Comparison of ENCODE assay signal across 13 cellular contexts in the genomic region with DNA sequence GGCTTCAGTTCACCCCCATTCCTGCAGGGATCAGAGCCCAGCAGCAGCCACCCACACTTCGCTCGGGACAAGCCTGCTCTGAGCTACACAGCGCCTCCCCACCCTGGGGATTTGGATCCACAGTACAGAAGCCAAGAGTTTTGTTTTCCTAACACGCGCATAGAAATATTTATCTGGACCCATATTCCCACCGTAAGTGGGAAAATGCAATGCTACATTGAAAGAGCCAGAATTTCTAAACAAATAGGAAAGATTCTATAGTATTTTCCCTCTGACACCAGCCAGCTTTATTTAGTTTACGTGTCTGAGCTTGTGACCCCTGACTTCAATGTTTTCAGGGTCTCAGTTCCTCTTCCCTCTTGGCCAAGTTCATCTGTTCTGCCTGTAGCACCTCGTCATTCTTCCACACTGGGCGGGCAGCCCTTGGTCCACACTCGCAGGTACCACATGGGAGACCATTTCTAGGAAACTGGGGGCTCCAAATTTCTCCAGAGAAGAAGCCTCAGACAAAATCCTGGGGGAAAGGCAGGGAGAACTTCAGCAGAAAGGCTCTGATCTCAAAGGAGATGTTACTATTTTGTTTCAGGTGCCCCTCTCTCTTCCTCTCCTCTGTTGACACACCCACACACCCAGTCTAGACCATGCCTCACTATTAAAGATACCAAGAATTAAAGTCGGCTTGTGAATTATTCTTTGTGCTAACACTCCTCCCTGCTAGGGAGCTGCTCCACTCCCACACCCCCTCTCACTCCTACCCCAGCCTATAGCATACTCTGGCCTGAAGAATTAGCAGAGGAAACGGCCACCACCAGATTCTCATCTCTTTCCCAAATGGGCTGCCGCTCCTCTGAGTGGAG.
DNase-seq lines count a peak whose midpoint lies in the region; ATAC-seq and TF ChIP-seq lines count a peak whose summit lies in the region.
"Had no signal": no experiment of that assay in that cellular context is flagged by ENCODE, and none has a peak within 500 bp of the region (broad histone marks: within the 10 kb centered on the region; RNA-seq: fewer than 3 reads in every experiment).

No MANE protein-coding gene starts in this region.

- no peak overlapping the region for H3K27ac ChIP-seq in cardiac muscle cell
- H3K27ac ChIP-seq in left ventricle myocardium inferior (replicated peaks) = no peak overlapping the region
- H3K27ac ChIP-seq: lower lobe of right lung, tibial nerve had no signal

- H3K4me1 Mint-ChIP-seq in WTC11 = peaks cover 7% of the 10 kb centered on the region; the same call in 1 of the 2 replicates
- H3K4me1 Mint-ChIP-seq in activated T-helper 1 cell treated with anti-CD3 and anti-CD28 coated beads, Interleukin-12 subunit alpha, Interleukin-12 subunit beta, Interleukin-2, Interleukin-4 antibody, amounts not matched to agents 30 ng/mL and 10 ng/mL and 1 ng/mL, durations not matched to agents 14 hours and 24 hours and 36 hours (ENCODE audit: low read depth) = peaks cover 5% of the 10 kb centered on the region

- ATAC-seq in HG02642 (IDR thresholded peaks at IDR 0.05; ENCODE audit: poor library complexity, unreplicated experiment) (peak; percentile 29), WTC11 (peak; percentile 53), HG03442 (IDR thresholded peaks at IDR 0.05; ENCODE audit: unreplicated experiment) (no peak)
- ATAC-seq: lower lobe of right lung had no signal

- TF ChIP-seq CTCF in cardiac muscle cell (IDR thresholded peaks at IDR 0.05; ENCODE audit: low read depth, low read length) (peak; percentile 11), left ventricle myocardium inferior (IDR thresholded peaks at IDR 0.05; ENCODE audit: borderline replicate concordance) (no peak), WTC11 (IDR thresholded peaks at IDR 0.05) (no peak)

- no peaks in the 10 kb centered on the region for H3K36me3 ChIP-seq in cardiac muscle cell
- H3K36me3 ChIP-seq in left ventricle myocardium inferior = no peaks in the 10 kb centered on the region
- H3K36me3 ChIP-seq: lower lobe of right lung, tibial nerve had no signal

- H3K9me3 Mint-ChIP-seq in WTC11 = peaks cover 32% of the 10 kb centered on the region
- H3K9me3 Mint-ChIP-seq in activated T-helper 1 cell treated with anti-CD3 and anti-CD28 coated beads, Interleukin-12 subunit alpha, Interleukin-12 subunit beta, Interleukin-2, Interleukin-4 antibody, amounts not matched to agents 30 ng/mL and 10 ng/mL and 1 ng/mL, durations not matched to agents 14 hours and 24 hours and 36 hours = peaks cover 10% of the 10 kb centered on the region

- H3K4me3 Mint-ChIP-seq in WTC11 = no peak overlapping the region
- H3K4me3 Mint-ChIP-seq in activated T-helper 1 cell treated with anti-CD3 and anti-CD28 coated beads, Interleukin-12 subunit alpha, Interleukin-12 subunit beta, Interleukin-2, Interleukin-4 antibody, amounts not matched to agents 30 ng/mL and 10 ng/mL and 1 ng/mL, durations not matched to agents 14 hours and 24 hours and 36 hours = no peak overlapping the region

- no peak overlapping the region for H3K27ac Mint-ChIP-seq in WTC11
- H3K27ac Mint-ChIP-seq in activated T-helper 1 cell treated with anti-CD3 and anti-CD28 coated beads, Interleukin-12 subunit alpha, Interleukin-12 subunit beta, Interleukin-2, Interleukin-4 antibody, amounts not matched to agents 30 ng/mL and 10 ng/mL and 1 ng/mL, durations not matched to agents 14 hours and 24 hours and 36 hours = no peak overlapping the region

- H3K9me3 ChIP-seq in cardiac muscle cell (ENCODE audit: low read depth) = no peaks in the 10 kb centered on the region
- H3K9me3 ChIP-seq in left ventricle myocardium inferior (replicated peaks) = peaks cover 6% of the 10 kb centered on the region
- H3K9me3 ChIP-seq: lower lobe of right lung, tibial nerve had no signal

- H3K27me3 Mint-ChIP-seq in WTC11 (ENCODE audit: low read depth) = no peaks in the 10 kb centered on the region; the same call in 1 of the 2 replicates
- peaks cover 11% of the 10 kb centered on the region for H3K27me3 Mint-ChIP-seq in activated T-helper 1 cell treated with anti-CD3 and anti-CD28 coated beads, Interleukin-12 subunit alpha, Interleukin-12 subunit beta, Interleukin-2, Interleukin-4 antibody, amounts not matched to agents 30 ng/mL and 10 ng/mL and 1 ng/mL, durations not matched to agents 14 hours and 24 hours and 36 hours (ENCODE audit: insufficient read depth)

- DNase-seq in cardiac muscle cell (ENCODE audit: low read depth in 1 of 2, low spot score in 1 of 2) (peak in 1 of 2 donors; percentile 15), left ventricle myocardium inferior (no peak), WTC11 (ENCODE audit: low spot score) (no peak), AG08396 (ENCODE audit: low spot score) (no peak)
- DNase-seq in activated T-helper 1 cell treated with anti-CD3 and anti-CD28 coated beads, Interleukin-12 subunit alpha, Interleukin-12 subunit beta, Interleukin-2, Interleukin-4 antibody, amounts not matched to agents 30 ng/mL and 10 ng/mL and 1 ng/mL, durations not matched to agents 14 hours and 24 hours and 36 hours (ENCODE audit: low spot score) = no peak
- DNase-seq in activated CD8-positive, alpha-beta memory T cell treated with anti-CD3 and anti-CD28 coated beads for 24 hours = no peak
- DNase-seq: activated T-cell treated with anti-CD3 and anti-CD28 coated beads for 4 hours; lower lobe of right lung; nucleus accumbens; stimulated activated CD4-positive, alpha-beta T cell treated with anti-CD3 and anti-CD28 coated beads, Interleukin-15, amount 100 ng/mL, for 24 hours had no signal

- POLR2A ChIA-PET in WTC11 (lab: Charles Lee) = no interaction called here

- H3K4me1 ChIP-seq in cardiac muscle cell (ENCODE audit: low read depth) (peaks cover 9% of the 10 kb centered on the region), left ventricle myocardium inferior (peaks cover 14% of the 10 kb centered on the region)
- H3K4me1 ChIP-seq: lower lobe of right lung had no signal

- H3K27me3 ChIP-seq in cardiac muscle cell (no peaks in the 10 kb centered on the region), left ventricle myocardium inferior (ENCODE audit: low read depth) (no peaks in the 10 kb centered on the region)
- H3K27me3 ChIP-seq: tibial nerve had no signal

- CTCF ChIA-PET in WTC11 (lab: Charles Lee) = no interaction called here

- intact Hi-C loops in left ventricle myocardium inferior (cut with micrococcal nuclease) = no loop called here
- intact Hi-C loops in activated T-helper 1 cell treated with anti-CD3 and anti-CD28 coated beads, Interleukin-12 subunit alpha, Interleukin-12 subunit beta, Interleukin-2, Interleukin-4 antibody, amounts not matched to agents 30 ng/mL and 10 ng/mL and 1 ng/mL, durations not matched to agents 14 hours and 24 hours and 36 hours (cut with micrococcal nuclease) = no loop called here

- H3K36me3 Mint-ChIP-seq in WTC11 = no peaks in the 10 kb centered on the region
- H3K36me3 Mint-ChIP-seq in activated T-helper 1 cell treated with anti-CD3 and anti-CD28 coated beads, Interleukin-12 subunit alpha, Interleukin-12 subunit beta, Interleukin-2, Interleukin-4 antibody, amounts not matched to agents 30 ng/mL and 10 ng/mL and 1 ng/mL, durations not matched to agents 14 hours and 24 hours and 36 hours (ENCODE audit: low read depth) = no peaks in the 10 kb centered on the region

- no peak overlapping the region for H3K4me3 ChIP-seq in cardiac muscle cell
- no peak overlapping the region for H3K4me3 ChIP-seq in left ventricle myocardium inferior
- H3K4me3 ChIP-seq: lower lobe of right lung, tibial nerve had no signal

TF ChIP-seq in WTC11, 78 proteins besides CTCF, POLR2A, EP300 and RAD21 (continues in another document):
- TF ChIP-seq ZNF263 (CRISPR knock-in tag; IDR thresholded peaks at IDR 0.05; ENCODE audit: low read depth) (no peak), IRF2 (CRISPR knock-in tag; IDR thresholded peaks at IDR 0.05; ENCODE audit: borderline replicate concordance, low read depth) (no peak), HMGA2 (CRISPR knock-in tag; IDR thresholded peaks at IDR 0.05) (no peak), PRRX2 (CRISPR knock-in tag; IDR thresholded peaks at IDR 0.05) (no peak)
- TF ChIP-seq, protein P1, sequence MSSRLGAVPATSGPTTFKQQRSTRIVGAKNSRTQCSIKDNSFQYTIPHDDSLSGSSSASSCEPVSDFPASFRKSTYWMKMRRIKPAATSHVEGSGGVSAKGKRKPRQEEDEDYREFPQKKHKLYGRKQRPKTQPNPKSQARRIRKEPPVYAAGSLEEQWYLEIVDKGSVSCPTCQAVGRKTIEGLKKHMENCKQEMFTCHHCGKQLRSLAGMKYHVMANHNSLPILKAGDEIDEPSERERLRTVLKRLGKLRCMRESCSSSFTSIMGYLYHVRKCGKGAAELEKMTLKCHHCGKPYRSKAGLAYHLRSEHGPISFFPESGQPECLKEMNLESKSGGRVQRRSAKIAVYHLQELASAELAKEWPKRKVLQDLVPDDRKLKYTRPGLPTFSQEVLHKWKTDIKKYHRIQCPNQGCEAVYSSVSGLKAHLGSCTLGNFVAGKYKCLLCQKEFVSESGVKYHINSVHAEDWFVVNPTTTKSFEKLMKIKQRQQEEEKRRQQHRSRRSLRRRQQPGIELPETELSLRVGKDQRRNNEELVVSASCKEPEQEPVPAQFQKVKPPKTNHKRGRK (CRISPR knock-in tag; IDR thresholded peaks at IDR 0.05; ENCODE audit: borderline replicate concordance) = no peak
- TF ChIP-seq, protein P2, sequence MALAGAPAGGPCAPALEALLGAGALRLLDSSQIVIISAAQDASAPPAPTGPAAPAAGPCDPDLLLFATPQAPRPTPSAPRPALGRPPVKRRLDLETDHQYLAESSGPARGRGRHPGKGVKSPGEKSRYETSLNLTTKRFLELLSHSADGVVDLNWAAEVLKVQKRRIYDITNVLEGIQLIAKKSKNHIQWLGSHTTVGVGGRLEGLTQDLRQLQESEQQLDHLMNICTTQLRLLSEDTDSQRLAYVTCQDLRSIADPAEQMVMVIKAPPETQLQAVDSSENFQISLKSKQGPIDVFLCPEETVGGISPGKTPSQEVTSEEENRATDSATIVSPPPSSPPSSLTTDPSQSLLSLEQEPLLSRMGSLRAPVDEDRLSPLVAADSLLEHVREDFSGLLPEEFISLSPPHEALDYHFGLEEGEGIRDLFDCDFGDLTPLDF (CRISPR knock-in tag; IDR thresholded peaks at IDR 0.05) = no peak
- TF ChIP-seq, protein P3, sequence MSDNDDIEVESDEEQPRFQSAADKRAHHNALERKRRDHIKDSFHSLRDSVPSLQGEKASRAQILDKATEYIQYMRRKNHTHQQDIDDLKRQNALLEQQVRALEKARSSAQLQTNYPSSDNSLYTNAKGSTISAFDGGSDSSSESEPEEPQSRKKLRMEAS (CRISPR knock-in tag; IDR thresholded peaks at IDR 0.05) = no peak
- TF ChIP-seq, protein P4, sequence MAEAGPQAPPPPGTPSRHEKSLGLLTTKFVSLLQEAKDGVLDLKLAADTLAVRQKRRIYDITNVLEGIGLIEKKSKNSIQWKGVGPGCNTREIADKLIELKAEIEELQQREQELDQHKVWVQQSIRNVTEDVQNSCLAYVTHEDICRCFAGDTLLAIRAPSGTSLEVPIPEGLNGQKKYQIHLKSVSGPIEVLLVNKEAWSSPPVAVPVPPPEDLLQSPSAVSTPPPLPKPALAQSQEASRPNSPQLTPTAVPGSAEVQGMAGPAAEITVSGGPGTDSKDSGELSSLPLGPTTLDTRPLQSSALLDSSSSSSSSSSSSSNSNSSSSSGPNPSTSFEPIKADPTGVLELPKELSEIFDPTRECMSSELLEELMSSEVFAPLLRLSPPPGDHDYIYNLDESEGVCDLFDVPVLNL (CRISPR knock-in tag; IDR thresholded peaks at IDR 0.05; ENCODE audit: borderline replicate concordance, low read depth) = no peak
